21 cellular contexts compared by ENCODE assay signal in the genomic region with DNA sequence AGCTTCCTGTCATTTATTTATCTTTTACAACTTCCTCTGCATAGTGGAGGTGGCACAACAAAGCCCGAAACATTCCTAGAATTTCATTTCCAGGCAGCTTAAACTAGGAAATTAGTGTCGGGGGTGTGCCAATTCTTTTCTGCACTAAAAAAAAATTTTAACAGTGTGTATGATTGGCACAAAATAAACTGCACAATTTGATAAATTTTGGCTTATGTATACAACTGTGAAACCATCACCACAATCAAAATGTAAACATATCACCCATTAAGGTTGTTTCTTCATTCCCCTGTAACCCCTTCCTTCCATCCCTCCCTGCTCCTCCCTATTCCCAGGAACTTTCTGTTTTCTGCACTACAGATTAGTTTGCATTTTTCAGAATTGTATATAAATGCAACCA. TPM values are rescaled to one million over a fixed set of nuclear protein-coding genes. Genes with fewer than 3 reads are reported as not detected.
A peak's percentile ranks its signal among the peaks of the same experiment; 100 is the strongest.
DNase-seq lines count a peak whose midpoint lies in the region; ATAC-seq, FAIRE-seq and TF ChIP-seq lines count a peak whose summit lies in the region.
"Had no signal": no experiment of that assay in that cellular context is flagged by ENCODE, and none has a peak within 500 bp of the region (broad histone marks: within the 10 kb centered on the region; RNA-seq: fewer than 3 reads in every experiment).

No MANE protein-coding gene starts in this region.

- TF ChIP-seq CTCF in HepG2 (CRISPR knock-in tag; IDR thresholded peaks at IDR 0.05) (no peak), right lobe of liver (IDR thresholded peaks at IDR 0.05) (no peak), K562 (IDR thresholded peaks at IDR 0.05 in 2 of 3, conservative IDR thresholded peaks at IDR 0.05 in 1 of 3; ENCODE audit: insufficient read depth in 2 of 3, low read depth in 1 of 3, low read length in 3 of 3) (no peak)

- H2BK15ac ChIP-seq in mesenchymal stem cell (ENCODE audit: low read depth, poor library complexity, severe bottlenecking), result no peak overlapping the region

- H2AFZ ChIP-seq in HepG2 (ENCODE audit: low read length) (no peak overlapping the region), K562 (ENCODE audit: low read depth, low read length) (no peak overlapping the region), mesenchymal stem cell (ENCODE audit: low read depth, low read length) (peak overlapping the region; percentile 72)

- no peaks in the 10 kb centered on the region for H3K79me1 ChIP-seq in mesenchymal stem cell (replicated peaks; ENCODE audit: low read length, poor library complexity, severe bottlenecking)

- intact Hi-C loops in HepG2 (cut with micrococcal nuclease; ENCODE audit: unreplicated experiment), result no loop called here
- intact Hi-C loops in right lobe of liver (cut with DNase I), result no loop called here
- intact Hi-C loops in K562 (cut with micrococcal nuclease), result no loop called here

- DNase-seq in HepG2 (ENCODE audit: low spot score) (no peak), right lobe of liver (no peak), K562 (ENCODE audit: extremely low read depth in 1 of 4, low spot score in 3 of 4) (no peak), mesenchymal stem cell (peak; percentile 15), DMS114 treated with DMSO at 0.1 percent for 48 hours (lab: John Stamatoyannopoulos, UW; ENCODE audit: unreplicated experiment) (no peak), DMS53 (lab: John Stamatoyannopoulos, UW) (no peak), ACHN (no peak)
- DNase-seq: H7, MV-4-11, NCI-H1417 treated with DMSO at 0.1 percent for 48 hours, NCI-H2029 treated with DMSO at 0.1 percent for 48 hours, NCI-H2171 treated with DMSO at 0.1 percent for 48 hours, NCI-H446 treated with DMSO at 0.1 percent for 48 hours, NCI-H748 treated with DMSO at 0.1 percent for 48 hours, OCI-M1, RPMI8226, SIG-M5 had no signal

- H4K20me1 ChIP-seq in HepG2 (ENCODE audit: insufficient read depth, low read length) (no peaks in the 10 kb centered on the region), K562 (replicated peaks; ENCODE audit: control insufficient read depth, insufficient read depth, low read length) (no peaks in the 10 kb centered on the region)

- FAIRE-seq in HepG2 (lab: Jason Lieb, UNC) (no peak), K562 (lab: Jason Lieb, UNC) (no peak)
- FAIRE-seq: A204.1, GM19239, HTR-8/SVneo had no signal

- H3K79me2 ChIP-seq in HepG2 (ENCODE audit: insufficient read depth, low read length) (no peaks in the 10 kb centered on the region), K562 (ENCODE audit: control insufficient read depth, insufficient read depth, low read length) (no peaks in the 10 kb centered on the region)

- no peak for ATAC-seq in HepG2
- ATAC-seq in right lobe of liver, result no peak
- ATAC-seq in K562, result no peak
- ATAC-seq in HG02870 (IDR thresholded peaks at IDR 0.05; ENCODE audit: unreplicated experiment), result no peak

- no peak overlapping the region for H3K23ac ChIP-seq in mesenchymal stem cell (ENCODE audit: low read length in 2 of 2)

- 88% methylated on average over 2 of the region's 2 CpGs for WGBS in HepG2 (ENCODE audit: low lambda C conversion rate)
- WGBS in right lobe of liver (ENCODE audit: insufficient coverage, low coverage, low lambda C conversion rate, missing lambda C conversion rate), result 38% methylated on average over 2 of the region's 2 CpGs
- 16% methylated on average over 2 of the region's 2 CpGs for WGBS in K562 (ENCODE audit: insufficient coverage, low coverage, missing lambda C conversion rate)
- WGBS in mesenchymal stem cell, result 20% methylated on average over 1 of the region's 2 CpGs

- H3K9ac ChIP-seq in HepG2 (ENCODE audit: insufficient read depth, low read depth, low read length), result no peak overlapping the region
- no peak overlapping the region for H3K9ac ChIP-seq in K562 (ENCODE audit: insufficient read depth in 1 of 2, low read depth in 2 of 2, low read length in 2 of 2)
- H3K9ac ChIP-seq in mesenchymal stem cell (ENCODE audit: low read length), result no peak overlapping the region

- H3K4me1 ChIP-seq in HepG2 (ENCODE audit: insufficient read depth, low read length) (peaks cover 52% of the 10 kb centered on the region), right lobe of liver (peaks cover 0 to 5% (median 2%) of the 10 kb centered on the region in 4 donors), K562 (replicated peaks in 1 of 2; ENCODE audit: control insufficient read depth in 2 of 2, insufficient read depth in 2 of 2, low read length in 2 of 2) (no peaks in the 10 kb centered on the region), mesenchymal stem cell (ENCODE audit: control insufficient read depth, insufficient read depth, low read depth, low read length) (no peaks in the 10 kb centered on the region)

- POLR2A ChIA-PET in HepG2 (lab: Yijun Ruan, JAX) (interaction anchor here (3.0 kb wide), 1 partner anchor 44 kb away, joined by 16 read pairs; no protein-coding TSS in a partner anchor), K562 (lab: Yijun Ruan, JAX) (interaction anchor here (1.0 kb wide), 2 partner anchors 12 to 27 kb away, joined by 5 read pairs; no protein-coding TSS in a partner anchor)

- no peak overlapping the region for H2BK12ac ChIP-seq in mesenchymal stem cell (ENCODE audit: low read length in 2 of 2)

- no peak for TF ChIP-seq EP300 in HepG2 (IDR thresholded peaks at IDR 0.05; ENCODE audit: low read depth in 2 of 2, low read length in 2 of 2)
- no peak for TF ChIP-seq EP300 in HepG2 (CRISPR knock-in tag; IDR thresholded peaks at IDR 0.05; ENCODE audit: borderline replicate concordance)
- TF ChIP-seq EP300 in K562 (IDR thresholded peaks at IDR 0.05; ENCODE audit: low read length), result no peak

- no peak overlapping the region for H3K4me2 ChIP-seq in HepG2 (ENCODE audit: low read depth, low read length)
- no peak overlapping the region for H3K4me2 ChIP-seq in K562 (ENCODE audit: insufficient read depth, low read length)
- H3K4me2 ChIP-seq in mesenchymal stem cell (ENCODE audit: low read length, poor library complexity, severe bottlenecking), result no peak overlapping the region

- no peaks in the 10 kb centered on the region; the same call in 1 of the 2 replicates for H3K9me3 ChIP-seq in HepG2 (ENCODE audit: low read length)
- H3K9me3 ChIP-seq in right lobe of liver, result no peaks in the 10 kb centered on the region
- H3K9me3 ChIP-seq in K562 (replicated peaks; ENCODE audit: control insufficient read depth, insufficient read depth, low read depth, low read length), result no peaks in the 10 kb centered on the region
- H3K9me3 ChIP-seq in mesenchymal stem cell (ENCODE audit: control insufficient read depth, low read length), result peaks cover 12% of the 10 kb centered on the region

- TF ChIP-seq POLR2A in HepG2 (IDR thresholded peaks at IDR 0.05; ENCODE audit: insufficient read depth in 1 of 2, low read depth in 2 of 2, low read length in 2 of 2) (no peak), right lobe of liver (IDR thresholded peaks at IDR 0.05) (no peak), K562 (conservative IDR thresholded peaks at IDR 0.05) (no peak)

- H3K14ac ChIP-seq in mesenchymal stem cell (ENCODE audit: low read length in 2 of 2), result no peak overlapping the region

- H3K27me3 ChIP-seq in HepG2 (ENCODE audit: control insufficient read depth in 1 of 2, insufficient read depth in 2 of 2, low read length in 2 of 2) (no peaks in the 10 kb centered on the region), right lobe of liver (no peaks in the 10 kb centered on the region), K562 (ENCODE audit: control insufficient read depth in 2 of 2, insufficient read depth in 2 of 2, low read length in 2 of 2) (no peaks in the 10 kb centered on the region), mesenchymal stem cell (ENCODE audit: control insufficient read depth in 1 of 2, insufficient read depth in 1 of 2, low read length in 2 of 2) (no peaks in the 10 kb centered on the region)

- no peak overlapping the region for H2BK5ac ChIP-seq in mesenchymal stem cell (ENCODE audit: low read depth, low read length, poor library complexity, severe bottlenecking)

- no peak overlapping the region for H4K8ac ChIP-seq in mesenchymal stem cell (ENCODE audit: low read length)

- TF ChIP-seq RAD21 in HepG2 (CRISPR knock-in tag; IDR thresholded peaks at IDR 0.05) (no peak), K562 (CRISPR knock-in tag; conservative IDR thresholded peaks at IDR 0.05 in 1 of 2, IDR thresholded peaks at IDR 0.05 in 1 of 2) (no peak)

- H3K27ac ChIP-seq in HepG2 (ENCODE audit: extremely low read length, insufficient read depth, low read length) (no peak overlapping the region), right lobe of liver (no peak overlapping the region), K562 (ENCODE audit: extremely low read depth, low read depth, low read length) (no peak overlapping the region), mesenchymal stem cell (ENCODE audit: low read length, poor library complexity, severe bottlenecking) (no peak overlapping the region)

- in situ Hi-C loops in HepG2 (cut with HindIII; ENCODE audit: extremely low pct_ligation_motif_present, low pct_unique_long_range_greater_than_20kb), result no loop called here
- in situ Hi-C loops in K562 (cut with MboI), result no loop called here
- in situ Hi-C loops in ACHN (cut with HindIII; ENCODE audit: low pct_ligation_motif_present, low pct_unique_long_range_greater_than_20kb, low sequenced_read_pairs), result no loop called here

- H3K4me3 ChIP-seq in HepG2 (replicated peaks in 1 of 3; ENCODE audit: insufficient read depth in 1 of 3, low read depth in 2 of 3, low read length in 3 of 3), result no peak overlapping the region
- H3K4me3 ChIP-seq in right lobe of liver, result no peak overlapping the region
- H3K4me3 ChIP-seq in K562, result no peak overlapping the region
- no peak overlapping the region for H3K4me3 ChIP-seq in mesenchymal stem cell (ENCODE audit: insufficient read depth in 1 of 2, low read depth in 1 of 2, low read length in 2 of 2)

- H3K4ac ChIP-seq in mesenchymal stem cell (ENCODE audit: low read depth in 1 of 2, low read length in 2 of 2), result no peak overlapping the region

- BruUV-seq in HepG2 (replicated peaks; lab: Mats Ljungman, UMichigan) (no TSS peak), K562 (replicated peaks; lab: Mats Ljungman, UMichigan) (no TSS peak)

- H3K36me3 ChIP-seq in HepG2 (replicated peaks in 1 of 2; ENCODE audit: control insufficient read depth in 1 of 2, insufficient read depth in 2 of 2, low read length in 2 of 2), result no peaks in the 10 kb centered on the region
- H3K36me3 ChIP-seq in right lobe of liver, result no peaks in the 10 kb centered on the region
- no peaks in the 10 kb centered on the region for H3K36me3 ChIP-seq in K562 (ENCODE audit: control insufficient read depth, insufficient read depth, low read length)
- H3K36me3 ChIP-seq in mesenchymal stem cell (ENCODE audit: control insufficient read depth in 1 of 2, insufficient read depth in 2 of 2, low read depth in 1 of 2, low read length in 2 of 2), result no peaks in the 10 kb centered on the region

- CTCF ChIA-PET in HepG2 (lab: Yijun Ruan, JAX; ENCODE audit: low intra/inter-chr PET ratio, low total read pairs) (no interaction called here), K562 (lab: Yijun Ruan, JAX; ENCODE audit: low intra/inter-chr PET ratio) (no interaction called here)

- H2AK5ac ChIP-seq in mesenchymal stem cell (ENCODE audit: low read length, severe bottlenecking), result no peak overlapping the region

- no peaks in the 10 kb centered on the region for H3K9me1 ChIP-seq in K562 (ENCODE audit: control insufficient read depth, insufficient read depth, low read length)

- no peak overlapping the region for H4K91ac ChIP-seq in mesenchymal stem cell (ENCODE audit: low read length)

- no peak overlapping the region for H3K18ac ChIP-seq in mesenchymal stem cell (ENCODE audit: low read depth in 1 of 2, low read length in 2 of 2)

- no peak overlapping the region for H2BK120ac ChIP-seq in mesenchymal stem cell (ENCODE audit: low read depth, low read length)

RNA-seq across cellular contexts. Expression of a gene that starts 54.7 kb away (rescaled TPM):
- total RNA-seq in HepG2 (2016; rRNA removed; fragmentation: Illumina TruSeq; extraction: Trizol) (not detected in 2 replicates), right lobe of liver (10 to 100 TPM in 1 of 6 experiments, 1 to 10 TPM in 5; 1.2 to 10.5 (median 2.9) TPM), K562 (2014; rRNA removed) (114 and 122 TPM in 2 replicates), K562 (2014; rRNA removed; fragmentation: Illumina TruSeq; extraction: Trizol) (45.5 and 52.2 TPM in 2 replicates), K562 (2015; rRNA removed; fragmentation: Illumina TruSeq; extraction: Trizol) (62.0 and 65.9 TPM in 2 replicates), K562 (2021) (36.5 and 38.7 TPM in 2 replicates)
- not detected in 2 replicates for total RNA-seq in HepG2 (2016; cell fraction: cytosol; rRNA removed; fragmentation: Illumina TruSeq; extraction: Trizol; ENCODE audit: low read depth)
- not detected in 2 replicates for total RNA-seq in HepG2 (2016; cell fraction: insoluble cytoplasmic fraction; rRNA removed; fragmentation: Illumina TruSeq; extraction: Trizol)
- total RNA-seq in HepG2 (2016; cell fraction: membrane; rRNA removed; fragmentation: Illumina TruSeq; extraction: Trizol), result not detected in 2 replicates
- total RNA-seq in HepG2 (2016; cell fraction: nucleus; rRNA removed; fragmentation: Illumina TruSeq; extraction: Trizol), result not detected in 2 replicates
- polyA plus RNA-seq in HepG2 (2011; rRNA removed) (not detected in 2 replicates), K562 (2011; rRNA removed) (64.4 and 74.1 TPM in 2 replicates), K562 (2014; fragmentation: Illumina TruSeq; extraction: Trizol) (44.5 and 58.3 TPM in 2 replicates), K562 (2014; fragmentation: Nextera tagmentation; extraction: Ambion mirVana) (10 to 100 TPM; 15.0 to 31.4 TPM), K562 (2014; rRNA removed) (62.8 and 81.0 TPM in 2 replicates)
- polyA plus RNA-seq in HepG2 (2011; cell fraction: cytosol; rRNA removed), result not detected in 2 replicates
- not detected in 2 replicates for polyA plus RNA-seq in HepG2 (2011; cell fraction: nucleus; rRNA removed)
- not detected in 2 replicates for polyA plus RNA-seq in HepG2 (2012)
- not detected in 2 replicates for polyA plus RNA-seq in HepG2 (2016; cell fraction: cytosol; fragmentation: Illumina TruSeq; extraction: Trizol; ENCODE audit: low read depth)
- polyA plus RNA-seq in HepG2 (2016; cell fraction: insoluble cytoplasmic fraction; fragmentation: Illumina TruSeq; extraction: Trizol; ENCODE audit: low read depth), result not detected in 2 replicates
- not detected in 2 replicates for polyA plus RNA-seq in HepG2 (2016; cell fraction: membrane; fragmentation: Illumina TruSeq; extraction: Trizol; ENCODE audit: low read depth)
- polyA plus RNA-seq in HepG2 (2016; cell fraction: nucleus; fragmentation: Illumina TruSeq; extraction: Trizol; ENCODE audit: insufficient read depth, low read depth), result not detected in 2 replicates
- 9.3 TPM in 1 of 2 replicates, not detected in the other for polyA minus RNA-seq in HepG2 (2011; rRNA and poly(A)+ RNA removed; ENCODE audit: low replicate concordance)
- polyA minus RNA-seq in HepG2 (2011; cell fraction: cytosol; rRNA and poly(A)+ RNA removed), result not detected in 2 replicates
- polyA minus RNA-seq in HepG2 (2011; cell fraction: nucleus; rRNA and poly(A)+ RNA removed), result not detected in 2 replicates
- total RNA-seq in K562 (2011; cell fraction: chromatin; rRNA removed; ENCODE audit: low replicate concordance), result 5.1 and 5.8 TPM in 2 replicates
- 8.9 and 9.5 TPM in 2 replicates for total RNA-seq in K562 (2011; cell fraction: nucleolus; rRNA removed)
- total RNA-seq in K562 (2011; cell fraction: nucleoplasm; rRNA removed), result 9.7 and 15.8 TPM in 2 replicates
- polyA plus RNA-seq in K562 (2011; cell fraction: cytosol; rRNA removed), result 29.1 and 30.7 TPM in 2 replicates
- polyA plus RNA-seq in K562 (2011; cell fraction: nucleus; rRNA removed), result 15.5 and 18.0 TPM in 2 replicates
- 69.6 and 91.3 TPM in 2 replicates for polyA plus RNA-seq in K562 (2012)
- polyA minus RNA-seq in K562 (2011; rRNA and poly(A)+ RNA removed), result 14.3 and 18.2 TPM in 2 replicates
- polyA minus RNA-seq in K562 (2011; cell fraction: cytosol; rRNA and poly(A)+ RNA removed), result 13.0 and 14.4 TPM in 2 replicates
- 10.1 and 12.3 TPM in 2 replicates for polyA minus RNA-seq in K562 (2011; cell fraction: nucleus; rRNA and poly(A)+ RNA removed)
- 14.9 TPM for polyA plus RNA-seq in mesenchymal stem cell (2013, experiment 1 of 2)
- polyA plus RNA-seq in mesenchymal stem cell (2013, experiment 2 of 2), result 16.4 TPM
